24 cellular contexts compared by ENCODE assay signal in genomic region chr3:113638910-113639309, GRCh38.
"Had no signal": no experiment of that assay in that cellular context is flagged by ENCODE, and none has a peak within 500 bp of the region (broad histone marks: within the 10 kb centered on the region; RNA-seq: fewer than 3 reads in every experiment).

No MANE protein-coding gene starts in this region.

- DNase-seq: activated CD4-positive, alpha-beta memory T cell treated with anti-CD3 and anti-CD28 coated beads for 36 hours; activated CD4-positive, alpha-beta T cell treated with anti-CD3 and anti-CD28 coated beads, Interleukin-2, amount 10 ng/mL, durations not matched to agents 7 days and 5 days; activated CD4-positive, CD25-positive, alpha-beta regulatory T cell; activated CD8-positive, alpha-beta memory T cell treated with anti-CD3 and anti-CD28 coated beads for 24 hours; activated effector memory CD4-positive, alpha-beta T cell treated with anti-CD3 and anti-CD28 coated beads, Interleukin-2, amount 50 U/mL, for 16 hours; activated naive CD4-positive, alpha-beta T cell treated with anti-CD3 and anti-CD28 coated beads for 36 hours; activated T-cell treated with anti-CD3 and anti-CD28 coated beads, Interleukin-2, amount 50 U/mL, for 4 hours; amygdala; KG1; NCI-H1048; NCI-H146; NCI-H2081; NCI-H2171 treated with DMSO at 0.1 percent for 48 hours; NCI-H226; NCI-H526; NK-92 treated with Interleukin-12 subunit alpha and Interleukin-12 subunit beta, amount 100 ng/mL, for 24 hours; OCI-M1; RPMI8226; T-cell had no signal

- H3K27ac ChIP-seq: SK-N-MC, VCaP had no signal

- FAIRE-seq: astrocyte had no signal

- H3K4me3 ChIP-seq: SK-N-MC had no signal

- ATAC-seq: activated T-cell treated with anti-CD3 and anti-CD28 coated beads, Interleukin-2, amount 50 U/mL, for 4 hours; Panc1; Right ventricle myocardium inferior; T-cell had no signal
